2 cellular contexts compared by ENCODE assay signal in genomic region chrX:55451125-55451524, GRCh38.
TF ChIP-seq lines count a peak whose summit lies in the region.

No MANE protein-coding gene starts in this region.

TF ChIP-seq in HepG2, 621 proteins besides CTCF, POLR2A, EP300 and RAD21:
- TF ChIP-seq SPEN (CRISPR knock-in tag; IDR thresholded peaks at IDR 0.05; ENCODE audit: low read depth) (no peak), PLSCR1 (CRISPR knock-in tag; IDR thresholded peaks at IDR 0.05; ENCODE audit: borderline replicate concordance) (no peak), CBX5 (CRISPR knock-in tag; IDR thresholded peaks at IDR 0.05; ENCODE audit: borderline replicate concordance) (no peak), JARID2 (CRISPR knock-in tag; IDR thresholded peaks at IDR 0.05; ENCODE audit: insufficient replicate concordance) (no peak), CC2D1A (CRISPR knock-in tag; IDR thresholded peaks at IDR 0.05) (no peak)

TF ChIP-seq in HEK293T, 16 proteins besides CTCF, POLR2A, EP300 and RAD21:
- no peak for TF ChIP-seq BHLHE40 (IDR thresholded peaks at IDR 0.05; ENCODE audit: borderline replicate concordance)
- TF ChIP-seq NFRKB (IDR thresholded peaks at IDR 0.05): no peak
- TF ChIP-seq SUZ12 (IDR thresholded peaks at IDR 0.05): no peak
- TF ChIP-seq FOXA1 (IDR thresholded peaks at IDR 0.05): no peak
- TF ChIP-seq ELF4 (IDR thresholded peaks at IDR 0.05): no peak
- TF ChIP-seq ARNT (IDR thresholded peaks at IDR 0.05): no peak
- TF ChIP-seq FOXM1 (IDR thresholded peaks at IDR 0.05; ENCODE audit: borderline replicate concordance): no peak
- no peak for TF ChIP-seq SP1 (IDR thresholded peaks at IDR 0.05)
- no peak for TF ChIP-seq TARDBP (IDR thresholded peaks at IDR 0.05)
- no peak for TF ChIP-seq HDGF (IDR thresholded peaks at IDR 0.05; ENCODE audit: borderline replicate concordance)
- TF ChIP-seq ZNF384 (IDR thresholded peaks at IDR 0.05): no peak
- TF ChIP-seq L3MBTL2 (conservative IDR thresholded peaks at IDR 0.05): no peak
- TF ChIP-seq FOXK2 (IDR thresholded peaks at IDR 0.05): no peak
TF ChIP-seq in HEK293T: peak in this region for 0.
